ENCODE assay signal across 3 cellular contexts in the genomic region with DNA sequence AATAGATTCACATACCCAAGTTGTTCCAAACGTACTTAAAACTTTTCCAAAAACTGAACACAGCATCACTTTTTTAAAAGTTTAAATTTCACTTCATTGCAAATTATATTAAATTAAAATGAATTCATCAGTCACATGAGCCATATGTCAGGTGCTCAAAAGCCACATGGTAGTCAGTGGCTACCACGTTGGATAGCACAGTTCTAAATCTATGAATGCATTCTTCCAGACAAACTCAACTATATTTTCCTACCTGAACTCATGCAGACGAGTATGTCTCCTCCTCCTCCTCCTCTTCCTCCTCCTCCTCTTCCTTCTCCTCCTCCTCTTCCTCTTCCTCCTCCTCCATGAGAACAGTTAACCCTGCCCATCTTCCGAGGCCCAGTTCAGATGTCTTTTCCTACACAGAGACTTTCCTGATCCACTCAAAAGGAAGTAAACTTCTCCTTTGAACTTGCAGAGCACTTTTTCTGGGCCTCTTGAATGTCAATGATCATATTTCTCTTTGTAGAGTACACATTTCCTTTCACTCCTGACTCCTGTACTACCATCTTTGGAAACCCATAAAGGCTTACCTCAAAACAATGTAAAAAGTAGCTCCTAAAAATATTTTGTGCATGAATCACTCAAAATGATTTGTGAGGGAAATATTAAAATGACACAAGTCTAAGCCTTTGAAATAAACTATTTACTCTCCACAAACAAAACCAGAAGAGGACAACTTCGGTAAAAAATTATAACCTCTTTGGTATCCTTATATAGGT.
TF ChIP-seq lines count a peak whose summit lies in the region.

No MANE protein-coding gene starts in this region.

TF ChIP-seq in SK-N-SH, 30 proteins besides CTCF, POLR2A, EP300 and RAD21:
- TF ChIP-seq, protein P1, sequence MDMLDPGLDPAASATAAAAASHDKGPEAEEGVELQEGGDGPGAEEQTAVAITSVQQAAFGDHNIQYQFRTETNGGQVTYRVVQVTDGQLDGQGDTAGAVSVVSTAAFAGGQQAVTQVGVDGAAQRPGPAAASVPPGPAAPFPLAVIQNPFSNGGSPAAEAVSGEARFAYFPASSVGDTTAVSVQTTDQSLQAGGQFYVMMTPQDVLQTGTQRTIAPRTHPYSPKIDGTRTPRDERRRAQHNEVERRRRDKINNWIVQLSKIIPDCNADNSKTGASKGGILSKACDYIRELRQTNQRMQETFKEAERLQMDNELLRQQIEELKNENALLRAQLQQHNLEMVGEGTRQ (IDR thresholded peaks at IDR 0.05; ENCODE audit: borderline replicate concordance, low read depth, low read length): no peak
- no peak for TF ChIP-seq GABPA (IDR thresholded peaks at IDR 0.05; ENCODE audit: low read depth)
- no peak for TF ChIP-seq FOXM1 (IDR thresholded peaks at IDR 0.05; ENCODE audit: low read depth)
- 0 out of 2 replicates have a peak, but pooled peaks have one; percentile 6 for TF ChIP-seq FOSL2 (IDR thresholded peaks at IDR 0.05; ENCODE audit: borderline replicate concordance, low read depth)
- TF ChIP-seq GATA2 (CRISPR knock-in tag; IDR thresholded peaks at IDR 0.05): no peak

TF ChIP-seq in SK-N-SH treated with all-trans-retinoic acid at 6 μM for 48 hours, 23 proteins besides CTCF, POLR2A, EP300 and RAD21:
- TF ChIP-seq, protein P2, sequence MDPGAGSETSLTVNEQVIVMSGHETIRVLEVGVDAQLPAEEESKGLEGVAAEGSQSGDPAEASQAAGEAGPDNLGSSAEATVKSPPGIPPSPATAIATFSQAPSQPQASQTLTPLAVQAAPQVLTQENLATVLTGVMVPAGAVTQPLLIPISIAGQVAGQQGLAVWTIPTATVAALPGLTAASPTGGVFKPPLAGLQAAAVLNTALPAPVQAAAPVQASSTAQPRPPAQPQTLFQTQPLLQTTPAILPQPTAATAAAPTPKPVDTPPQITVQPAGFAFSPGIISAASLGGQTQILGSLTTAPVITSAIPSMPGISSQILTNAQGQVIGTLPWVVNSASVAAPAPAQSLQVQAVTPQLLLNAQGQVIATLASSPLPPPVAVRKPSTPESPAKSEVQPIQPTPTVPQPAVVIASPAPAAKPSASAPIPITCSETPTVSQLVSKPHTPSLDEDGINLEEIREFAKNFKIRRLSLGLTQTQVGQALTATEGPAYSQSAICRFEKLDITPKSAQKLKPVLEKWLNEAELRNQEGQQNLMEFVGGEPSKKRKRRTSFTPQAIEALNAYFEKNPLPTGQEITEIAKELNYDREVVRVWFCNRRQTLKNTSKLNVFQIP (CRISPR knock-in tag; IDR thresholded peaks at IDR 0.05; ENCODE audit: borderline replicate concordance, low read depth): no peak

TF ChIP-seq in K562, 482 proteins besides CTCF, POLR2A, EP300 and RAD21 (continued from another document and continues in another):
- TF ChIP-seq, protein P3, sequence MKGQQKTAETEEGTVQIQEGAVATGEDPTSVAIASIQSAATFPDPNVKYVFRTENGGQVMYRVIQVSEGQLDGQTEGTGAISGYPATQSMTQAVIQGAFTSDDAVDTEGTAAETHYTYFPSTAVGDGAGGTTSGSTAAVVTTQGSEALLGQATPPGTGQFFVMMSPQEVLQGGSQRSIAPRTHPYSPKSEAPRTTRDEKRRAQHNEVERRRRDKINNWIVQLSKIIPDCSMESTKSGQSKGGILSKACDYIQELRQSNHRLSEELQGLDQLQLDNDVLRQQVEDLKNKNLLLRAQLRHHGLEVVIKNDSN (CRISPR knock-in tag; IDR thresholded peaks at IDR 0.05): peak; percentile 53; the same call in 1 of the 2 replicates
- no peak for TF ChIP-seq GABPB2 (CRISPR knock-in tag; conservative IDR thresholded peaks at IDR 0.05)
- TF ChIP-seq NELFE (IDR thresholded peaks at IDR 0.05; ENCODE audit: insufficient read depth, insufficient read length): no peak
- TF ChIP-seq HDAC6 (IDR thresholded peaks at IDR 0.05; ENCODE audit: low read depth, low read length): no peak
- TF ChIP-seq, protein P4, sequence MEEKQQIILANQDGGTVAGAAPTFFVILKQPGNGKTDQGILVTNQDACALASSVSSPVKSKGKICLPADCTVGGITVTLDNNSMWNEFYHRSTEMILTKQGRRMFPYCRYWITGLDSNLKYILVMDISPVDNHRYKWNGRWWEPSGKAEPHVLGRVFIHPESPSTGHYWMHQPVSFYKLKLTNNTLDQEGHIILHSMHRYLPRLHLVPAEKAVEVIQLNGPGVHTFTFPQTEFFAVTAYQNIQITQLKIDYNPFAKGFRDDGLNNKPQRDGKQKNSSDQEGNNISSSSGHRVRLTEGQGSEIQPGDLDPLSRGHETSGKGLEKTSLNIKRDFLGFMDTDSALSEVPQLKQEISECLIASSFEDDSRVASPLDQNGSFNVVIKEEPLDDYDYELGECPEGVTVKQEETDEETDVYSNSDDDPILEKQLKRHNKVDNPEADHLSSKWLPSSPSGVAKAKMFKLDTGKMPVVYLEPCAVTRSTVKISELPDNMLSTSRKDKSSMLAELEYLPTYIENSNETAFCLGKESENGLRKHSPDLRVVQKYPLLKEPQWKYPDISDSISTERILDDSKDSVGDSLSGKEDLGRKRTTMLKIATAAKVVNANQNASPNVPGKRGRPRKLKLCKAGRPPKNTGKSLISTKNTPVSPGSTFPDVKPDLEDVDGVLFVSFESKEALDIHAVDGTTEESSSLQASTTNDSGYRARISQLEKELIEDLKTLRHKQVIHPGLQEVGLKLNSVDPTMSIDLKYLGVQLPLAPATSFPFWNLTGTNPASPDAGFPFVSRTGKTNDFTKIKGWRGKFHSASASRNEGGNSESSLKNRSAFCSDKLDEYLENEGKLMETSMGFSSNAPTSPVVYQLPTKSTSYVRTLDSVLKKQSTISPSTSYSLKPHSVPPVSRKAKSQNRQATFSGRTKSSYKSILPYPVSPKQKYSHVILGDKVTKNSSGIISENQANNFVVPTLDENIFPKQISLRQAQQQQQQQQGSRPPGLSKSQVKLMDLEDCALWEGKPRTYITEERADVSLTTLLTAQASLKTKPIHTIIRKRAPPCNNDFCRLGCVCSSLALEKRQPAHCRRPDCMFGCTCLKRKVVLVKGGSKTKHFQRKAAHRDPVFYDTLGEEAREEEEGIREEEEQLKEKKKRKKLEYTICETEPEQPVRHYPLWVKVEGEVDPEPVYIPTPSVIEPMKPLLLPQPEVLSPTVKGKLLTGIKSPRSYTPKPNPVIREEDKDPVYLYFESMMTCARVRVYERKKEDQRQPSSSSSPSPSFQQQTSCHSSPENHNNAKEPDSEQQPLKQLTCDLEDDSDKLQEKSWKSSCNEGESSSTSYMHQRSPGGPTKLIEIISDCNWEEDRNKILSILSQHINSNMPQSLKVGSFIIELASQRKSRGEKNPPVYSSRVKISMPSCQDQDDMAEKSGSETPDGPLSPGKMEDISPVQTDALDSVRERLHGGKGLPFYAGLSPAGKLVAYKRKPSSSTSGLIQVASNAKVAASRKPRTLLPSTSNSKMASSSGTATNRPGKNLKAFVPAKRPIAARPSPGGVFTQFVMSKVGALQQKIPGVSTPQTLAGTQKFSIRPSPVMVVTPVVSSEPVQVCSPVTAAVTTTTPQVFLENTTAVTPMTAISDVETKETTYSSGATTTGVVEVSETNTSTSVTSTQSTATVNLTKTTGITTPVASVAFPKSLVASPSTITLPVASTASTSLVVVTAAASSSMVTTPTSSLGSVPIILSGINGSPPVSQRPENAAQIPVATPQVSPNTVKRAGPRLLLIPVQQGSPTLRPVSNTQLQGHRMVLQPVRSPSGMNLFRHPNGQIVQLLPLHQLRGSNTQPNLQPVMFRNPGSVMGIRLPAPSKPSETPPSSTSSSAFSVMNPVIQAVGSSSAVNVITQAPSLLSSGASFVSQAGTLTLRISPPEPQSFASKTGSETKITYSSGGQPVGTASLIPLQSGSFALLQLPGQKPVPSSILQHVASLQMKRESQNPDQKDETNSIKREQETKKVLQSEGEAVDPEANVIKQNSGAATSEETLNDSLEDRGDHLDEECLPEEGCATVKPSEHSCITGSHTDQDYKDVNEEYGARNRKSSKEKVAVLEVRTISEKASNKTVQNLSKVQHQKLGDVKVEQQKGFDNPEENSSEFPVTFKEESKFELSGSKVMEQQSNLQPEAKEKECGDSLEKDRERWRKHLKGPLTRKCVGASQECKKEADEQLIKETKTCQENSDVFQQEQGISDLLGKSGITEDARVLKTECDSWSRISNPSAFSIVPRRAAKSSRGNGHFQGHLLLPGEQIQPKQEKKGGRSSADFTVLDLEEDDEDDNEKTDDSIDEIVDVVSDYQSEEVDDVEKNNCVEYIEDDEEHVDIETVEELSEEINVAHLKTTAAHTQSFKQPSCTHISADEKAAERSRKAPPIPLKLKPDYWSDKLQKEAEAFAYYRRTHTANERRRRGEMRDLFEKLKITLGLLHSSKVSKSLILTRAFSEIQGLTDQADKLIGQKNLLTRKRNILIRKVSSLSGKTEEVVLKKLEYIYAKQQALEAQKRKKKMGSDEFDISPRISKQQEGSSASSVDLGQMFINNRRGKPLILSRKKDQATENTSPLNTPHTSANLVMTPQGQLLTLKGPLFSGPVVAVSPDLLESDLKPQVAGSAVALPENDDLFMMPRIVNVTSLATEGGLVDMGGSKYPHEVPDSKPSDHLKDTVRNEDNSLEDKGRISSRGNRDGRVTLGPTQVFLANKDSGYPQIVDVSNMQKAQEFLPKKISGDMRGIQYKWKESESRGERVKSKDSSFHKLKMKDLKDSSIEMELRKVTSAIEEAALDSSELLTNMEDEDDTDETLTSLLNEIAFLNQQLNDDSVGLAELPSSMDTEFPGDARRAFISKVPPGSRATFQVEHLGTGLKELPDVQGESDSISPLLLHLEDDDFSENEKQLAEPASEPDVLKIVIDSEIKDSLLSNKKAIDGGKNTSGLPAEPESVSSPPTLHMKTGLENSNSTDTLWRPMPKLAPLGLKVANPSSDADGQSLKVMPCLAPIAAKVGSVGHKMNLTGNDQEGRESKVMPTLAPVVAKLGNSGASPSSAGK (IDR thresholded peaks at IDR 0.05): peak; percentile 74
- TF ChIP-seq POLR2AphosphoS5 (IDR thresholded peaks at IDR 0.05; ENCODE audit: control insufficient read depth, insufficient read depth, low read depth, low read length): no peak
- no peak for TF ChIP-seq RBM14 (IDR thresholded peaks at IDR 0.05; ENCODE audit: borderline replicate concordance, insufficient read depth, low read depth, low read length)
- TF ChIP-seq, protein P5, sequence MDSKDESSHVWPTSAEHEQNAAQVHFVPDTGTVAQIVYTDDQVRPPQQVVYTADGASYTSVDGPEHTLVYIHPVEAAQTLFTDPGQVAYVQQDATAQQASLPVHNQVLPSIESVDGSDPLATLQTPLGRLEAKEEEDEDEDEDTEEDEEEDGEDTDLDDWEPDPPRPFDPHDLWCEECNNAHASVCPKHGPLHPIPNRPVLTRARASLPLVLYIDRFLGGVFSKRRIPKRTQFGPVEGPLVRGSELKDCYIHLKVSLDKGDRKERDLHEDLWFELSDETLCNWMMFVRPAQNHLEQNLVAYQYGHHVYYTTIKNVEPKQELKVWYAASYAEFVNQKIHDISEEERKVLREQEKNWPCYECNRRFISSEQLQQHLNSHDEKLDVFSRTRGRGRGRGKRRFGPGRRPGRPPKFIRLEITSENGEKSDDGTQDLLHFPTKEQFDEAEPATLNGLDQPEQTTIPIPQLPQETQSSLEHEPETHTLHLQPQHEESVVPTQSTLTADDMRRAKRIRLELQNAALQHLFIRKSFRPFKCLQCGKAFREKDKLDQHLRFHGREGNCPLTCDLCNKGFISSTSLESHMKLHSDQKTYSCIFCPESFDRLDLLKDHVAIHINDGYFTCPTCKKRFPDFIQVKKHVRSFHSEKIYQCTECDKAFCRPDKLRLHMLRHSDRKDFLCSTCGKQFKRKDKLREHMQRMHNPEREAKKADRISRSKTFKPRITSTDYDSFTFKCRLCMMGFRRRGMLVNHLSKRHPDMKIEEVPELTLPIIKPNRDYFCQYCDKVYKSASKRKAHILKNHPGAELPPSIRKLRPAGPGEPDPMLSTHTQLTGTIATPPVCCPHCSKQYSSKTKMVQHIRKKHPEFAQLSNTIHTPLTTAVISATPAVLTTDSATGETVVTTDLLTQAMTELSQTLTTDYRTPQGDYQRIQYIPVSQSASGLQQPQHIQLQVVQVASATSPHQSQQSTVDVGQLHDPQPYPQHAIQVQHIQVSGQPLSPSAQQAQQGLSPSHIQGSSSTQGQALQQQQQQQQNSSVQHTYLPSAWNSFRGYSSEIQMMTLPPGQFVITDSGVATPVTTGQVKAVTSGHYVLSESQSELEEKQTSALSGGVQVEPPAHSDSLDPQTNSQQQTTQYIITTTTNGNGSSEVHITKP (IDR thresholded peaks at IDR 0.05; ENCODE audit: partially characterized antibody): no peak
- TF ChIP-seq RAD51 (IDR thresholded peaks at IDR 0.05; ENCODE audit: borderline replicate concordance, low read depth): peak; percentile 34; the same call in 1 of the 2 replicates
- TF ChIP-seq, protein P6, sequence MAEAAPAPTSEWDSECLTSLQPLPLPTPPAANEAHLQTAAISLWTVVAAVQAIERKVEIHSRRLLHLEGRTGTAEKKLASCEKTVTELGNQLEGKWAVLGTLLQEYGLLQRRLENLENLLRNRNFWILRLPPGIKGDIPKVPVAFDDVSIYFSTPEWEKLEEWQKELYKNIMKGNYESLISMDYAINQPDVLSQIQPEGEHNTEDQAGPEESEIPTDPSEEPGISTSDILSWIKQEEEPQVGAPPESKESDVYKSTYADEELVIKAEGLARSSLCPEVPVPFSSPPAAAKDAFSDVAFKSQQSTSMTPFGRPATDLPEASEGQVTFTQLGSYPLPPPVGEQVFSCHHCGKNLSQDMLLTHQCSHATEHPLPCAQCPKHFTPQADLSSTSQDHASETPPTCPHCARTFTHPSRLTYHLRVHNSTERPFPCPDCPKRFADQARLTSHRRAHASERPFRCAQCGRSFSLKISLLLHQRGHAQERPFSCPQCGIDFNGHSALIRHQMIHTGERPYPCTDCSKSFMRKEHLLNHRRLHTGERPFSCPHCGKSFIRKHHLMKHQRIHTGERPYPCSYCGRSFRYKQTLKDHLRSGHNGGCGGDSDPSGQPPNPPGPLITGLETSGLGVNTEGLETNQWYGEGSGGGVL (CRISPR knock-in tag; IDR thresholded peaks at IDR 0.05): no peak
- TF ChIP-seq, protein P7, sequence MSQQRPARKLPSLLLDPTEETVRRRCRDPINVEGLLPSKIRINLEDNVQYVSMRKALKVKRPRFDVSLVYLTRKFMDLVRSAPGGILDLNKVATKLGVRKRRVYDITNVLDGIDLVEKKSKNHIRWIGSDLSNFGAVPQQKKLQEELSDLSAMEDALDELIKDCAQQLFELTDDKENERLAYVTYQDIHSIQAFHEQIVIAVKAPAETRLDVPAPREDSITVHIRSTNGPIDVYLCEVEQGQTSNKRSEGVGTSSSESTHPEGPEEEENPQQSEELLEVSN (IDR thresholded peaks at IDR 0.05; ENCODE audit: borderline replicate concordance in 1 of 2, extremely low read depth in 1 of 2, insufficient read depth in 1 of 2, insufficient read length in 1 of 2, low read depth in 1 of 2, low read length in 1 of 2, poor library complexity in 1 of 2, severe bottlenecking in 1 of 2): peak in 1 of 2 experiments; percentile 28
- no peak for TF ChIP-seq ZNF431 (CRISPR knock-in tag; IDR thresholded peaks at IDR 0.05)
- no peak for TF ChIP-seq CHD1 (IDR thresholded peaks at IDR 0.05; ENCODE audit: low read length)
- TF ChIP-seq, protein P8, sequence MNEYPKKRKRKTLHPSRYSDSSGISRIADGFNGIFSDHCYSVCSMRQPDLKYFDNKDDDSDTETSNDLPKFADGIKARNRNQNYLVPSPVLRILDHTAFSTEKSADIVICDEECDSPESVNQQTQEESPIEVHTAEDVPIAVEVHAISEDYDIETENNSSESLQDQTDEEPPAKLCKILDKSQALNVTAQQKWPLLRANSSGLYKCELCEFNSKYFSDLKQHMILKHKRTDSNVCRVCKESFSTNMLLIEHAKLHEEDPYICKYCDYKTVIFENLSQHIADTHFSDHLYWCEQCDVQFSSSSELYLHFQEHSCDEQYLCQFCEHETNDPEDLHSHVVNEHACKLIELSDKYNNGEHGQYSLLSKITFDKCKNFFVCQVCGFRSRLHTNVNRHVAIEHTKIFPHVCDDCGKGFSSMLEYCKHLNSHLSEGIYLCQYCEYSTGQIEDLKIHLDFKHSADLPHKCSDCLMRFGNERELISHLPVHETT (CRISPR knock-in tag; conservative IDR thresholded peaks at IDR 0.05 in 1 of 2, IDR thresholded peaks at IDR 0.05 in 1 of 2): no peak
